ENCODE assay signal across 9 cellular contexts in genomic region chr3:150371741-150372254, GRCh38. TPM values are rescaled to one million over a fixed set of nuclear protein-coding genes. Genes with fewer than 3 reads are reported as not detected.
DNase-seq lines count a peak whose midpoint lies in the region; ATAC-seq, FAIRE-seq and TF ChIP-seq lines count a peak whose summit lies in the region.
"Had no signal": no experiment of that assay in that cellular context is flagged by ENCODE, and none has a peak within 500 bp of the region (broad histone marks: within the 10 kb centered on the region; RNA-seq: fewer than 3 reads in every experiment).

No MANE protein-coding gene starts in this region.

- H3K27me3 ChIP-seq in bronchial epithelial cell (ENCODE audit: control insufficient read depth, insufficient read depth, low read length), result no peaks in the 10 kb centered on the region
- H3K27me3 ChIP-seq in transverse colon, result no peaks in the 10 kb centered on the region

- no peak for FAIRE-seq in bronchial epithelial cell (lab: Jason Lieb, UNC)

- TF ChIP-seq CTCF in bronchial epithelial cell (IDR thresholded peaks at IDR 0.05; ENCODE audit: insufficient read depth, low read length, severe bottlenecking), result no peak
- no peak for TF ChIP-seq CTCF in transverse colon (IDR thresholded peaks at IDR 0.05)

- DNase-seq in SIG-M5 treated with dmso at 0.1 percent for 504 hours (lab: John Stamatoyannopoulos, UW; ENCODE audit: unreplicated experiment), result peak; percentile 74
- no peak for DNase-seq in SIG-M5 (lab: John Stamatoyannopoulos, UW)
- DNase-seq in bronchial epithelial cell (ENCODE audit: low read depth), result peak; percentile 100
- DNase-seq in left colon, result peak in 1 of 2 donors; percentile 46
- DNase-seq in transverse colon, result peak; percentile 44
- DNase-seq in stimulated activated CD4-positive, alpha-beta T cell treated with anti-CD3 and anti-CD28 coated beads, Interleukin-4, amount 100 ng/mL, for 4 hours, result no peak
- no peak for DNase-seq in NCI-H510A treated with DMSO at 0.1 percent for 48 hours (lab: John Stamatoyannopoulos, UW)
- no peak for DNase-seq in activated naive CD4-positive, alpha-beta T cell (lab: John Stamatoyannopoulos, UW)

- 19 to 35% methylated on average over 5 to 6 of the region's 6 CpGs for WGBS in transverse colon (ENCODE audit: low coverage in 1 of 2), 2 donors

- TF ChIP-seq EP300 in transverse colon (IDR thresholded peaks at IDR 0.05; ENCODE audit: low read depth), result peak; percentile 23

- peaks cover 0 to 39% (median 0%) of the 10 kb centered on the region in 4 donors for H3K4me1 ChIP-seq in transverse colon

- peak; percentile 78 for TF ChIP-seq POLR2A in transverse colon (IDR thresholded peaks at IDR 0.05)

- H3K9me3 ChIP-seq in transverse colon, result no peaks in the 10 kb centered on the region

- H3K4me3 ChIP-seq in bronchial epithelial cell (ENCODE audit: low read depth, low read length) (peak overlapping the region; percentile 29), transverse colon (peak overlapping the region in 3 of 4 donors; percentile 26 to 43 (median 31))

- H3K36me3 ChIP-seq in bronchial epithelial cell (ENCODE audit: control insufficient read depth, insufficient read depth, low read length) (no peaks in the 10 kb centered on the region), transverse colon (no peaks in the 10 kb centered on the region)

- intact Hi-C loops in left colon (cut with DNase I, micrococcal nuclease), result no loop called here
- intact Hi-C loops in transverse colon (cut with DNase I; ENCODE audit: low total_unique reads), result loop anchor here (5.0 kb wide), 1 partner anchor 36 kb away; the partner anchor contains the start of gene TSC22D2

- peak overlapping the region; percentile 79 to 85 (median 84) for H3K27ac ChIP-seq in transverse colon
- H3K27ac ChIP-seq: C4-2B had no signal

- ATAC-seq in left colon, result peak; percentile 98

- in situ Hi-C loops in transverse colon (cut with MboI; ENCODE audit: low pct_ligation_motif_present in 1 of 4, low pct_unique_long_range_greater_than_20kb in 1 of 4, low sequenced_read_pairs in 3 of 4), result no loop called here

RNA-seq across cellular contexts. Expression of gene TSC22D2, which starts 36.3 kb away (rescaled TPM):
- 5.0 and 5.8 TPM in 2 replicates for total RNA-seq in bronchial epithelial cell
- total RNA-seq in left colon, result 10 to 100 TPM; 22.4 to 28.3 TPM
- 10 to 100 TPM; 19.8 to 59.7 (median 29.5) TPM for total RNA-seq in transverse colon

Comparison
In these comparisons a context has a peak if more than half of its experiments do, and no peak if none do; other contexts are left out.
1. DNase-seq: peak in SIG-M5 treated with dmso at 0.1 percent for 504 hours (single experiment), bronchial epithelial cell (single experiment) and transverse colon (single experiment); none in SIG-M5 (single experiment), stimulated activated CD4-positive, alpha-beta T cell treated with anti-CD3 and anti-CD28 coated beads, Interleukin-4, amount 100 ng/mL, for 4 hours (0 of 2), NCI-H510A treated with DMSO at 0.1 percent for 48 hours (single experiment) and activated naive CD4-positive, alpha-beta T cell (0 of 4).